ENCODE assay signal across 17 cellular contexts in genomic region chr1:19861842-19862530, GRCh38. TPM values are rescaled to one million over a fixed set of nuclear protein-coding genes. Genes with fewer than 3 reads are reported as not detected.
DNase-seq lines count a peak whose midpoint lies in the region; ATAC-seq and TF ChIP-seq lines count a peak whose summit lies in the region.
"Had no signal": no experiment of that assay in that cellular context is flagged by ENCODE, and none has a peak within 500 bp of the region (broad histone marks: within the 10 kb centered on the region; RNA-seq: fewer than 3 reads in every experiment).

No MANE protein-coding gene starts in this region.

- peaks cover 39% of the 10 kb centered on the region for H3F3A ChIP-seq in GM23248 (ENCODE audit: insufficient read depth)

- H3K79me2 ChIP-seq in GM23248 (ENCODE audit: insufficient read depth) (no peaks in the 10 kb centered on the region), osteoblast (ENCODE audit: insufficient read depth, low read length) (no peaks in the 10 kb centered on the region), OCI-LY7 (ENCODE audit: insufficient read depth, low read depth, low read length) (no peaks in the 10 kb centered on the region)

- no peaks in the 10 kb centered on the region for H3K9me2 ChIP-seq in GM23248 (ENCODE audit: insufficient read depth)
- no peaks in the 10 kb centered on the region for H3K9me2 ChIP-seq in OCI-LY7 (ENCODE audit: insufficient read depth, low read length)

- H3K9me3 ChIP-seq in GM23248 (ENCODE audit: low read depth) (no peaks in the 10 kb centered on the region), osteoblast (ENCODE audit: low read depth, low read length) (no peaks in the 10 kb centered on the region), OCI-LY7 (ENCODE audit: low read length) (no peaks in the 10 kb centered on the region)

- POLR2A ChIA-PET in OCI-LY7 (lab: Charles Lee), result interaction anchor here (0.5 to 0.6 kb wide), 2 partner anchors 12 to 1892 kb away, joined by 3 read pairs; no protein-coding TSS in a partner anchor

- H3K4me3 ChIP-seq in GM23248 (no peak overlapping the region), epithelial cell of esophagus (ENCODE audit: low read length) (no peak overlapping the region), osteoblast (ENCODE audit: insufficient read depth, low read length) (no peak overlapping the region), OCI-LY7 (ENCODE audit: low read depth, low read length, poor library complexity, severe bottlenecking) (no peak overlapping the region)
- H3K4me3 ChIP-seq: BLaER1, HAP-1 had no signal

- in situ Hi-C loops in GM23248 (cut with MboI), result no loop called here

- BruUV-seq in OCI-LY7 (replicated peaks; lab: Mats Ljungman, UMichigan), result no TSS peak

- H3K27me3 ChIP-seq in GM23248 (replicated peaks; ENCODE audit: insufficient read depth), result no peaks in the 10 kb centered on the region
- no peaks in the 10 kb centered on the region for H3K27me3 ChIP-seq in osteoblast (ENCODE audit: insufficient read depth, low read length)
- H3K27me3 ChIP-seq: BLaER1 had no signal

- TF ChIP-seq CTCF in epithelial cell of esophagus (IDR thresholded peaks at IDR 0.05; ENCODE audit: insufficient read depth, low read depth, low read length, missing control alignments), result no peak
- no peak for TF ChIP-seq CTCF in osteoblast (IDR thresholded peaks at IDR 0.05; ENCODE audit: extremely low read depth, low read depth, low read length)
- TF ChIP-seq CTCF in OCI-LY7 (conservative IDR thresholded peaks at IDR 0.05; ENCODE audit: low read length), result no peak

- H3K27ac ChIP-seq in GM23248 (peak overlapping the region; percentile 55), osteoblast (ENCODE audit: low read depth, low read length) (peak overlapping the region; percentile 52), OCI-LY7 (ENCODE audit: low read depth, low read length, poor library complexity, severe bottlenecking) (no peak overlapping the region)
- H3K27ac ChIP-seq: BLaER1 had no signal

- DNase-seq in GM23248 (no peak), M059J (ENCODE audit: low read depth) (peak; percentile 68), epithelial cell of esophagus (ENCODE audit: low read depth) (peak; percentile 27), osteoblast (ENCODE audit: insufficient read length, low spot score, missing footprints) (no peak), OCI-LY7 (ENCODE audit: low spot score) (no peak), SHP77 treated with DMSO at 0.1 percent for 48 hours (lab: John Stamatoyannopoulos, UW) (no peak), NCI-H345 treated with DMSO at 0.1 percent for 48 hours (lab: John Stamatoyannopoulos, UW; ENCODE audit: unreplicated experiment) (no peak)
- DNase-seq: 8988T; AML-193; CD8-positive, alpha-beta memory T cell; DND-41; GDM1 had no signal

- H3K4me1 ChIP-seq in GM23248 (ENCODE audit: insufficient read depth) (peaks cover 44% of the 10 kb centered on the region), osteoblast (ENCODE audit: insufficient read depth, low read length) (peaks cover 32% of the 10 kb centered on the region), OCI-LY7 (ENCODE audit: insufficient read depth, low read length, poor library complexity, severe bottlenecking) (no peaks in the 10 kb centered on the region)
- H3K4me1 ChIP-seq: BLaER1, HAP-1 had no signal

- CTCF ChIA-PET in OCI-LY7 (lab: Charles Lee; ENCODE audit: unreplicated experiment), result no interaction called here

- peak overlapping the region; percentile 32 for H3K4me2 ChIP-seq in GM23248 (ENCODE audit: unreplicated experiment)
- H3K4me2 ChIP-seq in osteoblast (ENCODE audit: insufficient read depth, low read length), result no peak overlapping the region
- H3K4me2 ChIP-seq in OCI-LY7 (ENCODE audit: low read length), result no peak overlapping the region
- H3K4me2 ChIP-seq: BLaER1 had no signal

- ATAC-seq in HG03457 (IDR thresholded peaks at IDR 0.05; ENCODE audit: unreplicated experiment), result no peak

- H2AFZ ChIP-seq in GM23248 (peak overlapping the region; percentile 17; the same call in 1 of the 2 replicates), osteoblast (ENCODE audit: low read length) (no peak overlapping the region), OCI-LY7 (ENCODE audit: low read length) (no peak overlapping the region)

- no peaks in the 10 kb centered on the region for H4K20me1 ChIP-seq in GM23248 (ENCODE audit: insufficient read depth)
- no peaks in the 10 kb centered on the region for H4K20me1 ChIP-seq in osteoblast (ENCODE audit: insufficient read depth, low read length)
- no peaks in the 10 kb centered on the region for H4K20me1 ChIP-seq in OCI-LY7 (ENCODE audit: insufficient read depth, low read length)
- H4K20me1 ChIP-seq: BLaER1 had no signal

- WGBS in GM23248 (ENCODE audit: low coverage in 1 of 2, low lambda C conversion rate in 2 of 2, missing lambda C conversion rate in 2 of 2), 2 experiments, result 44 to 56% methylated on average over 1 of the region's 1 CpG

- H3K36me3 ChIP-seq in GM23248 (ENCODE audit: low read depth), result no peaks in the 10 kb centered on the region
- H3K36me3 ChIP-seq in osteoblast (ENCODE audit: insufficient read depth, low read length), result no peaks in the 10 kb centered on the region
- H3K36me3 ChIP-seq in OCI-LY7 (ENCODE audit: insufficient read depth, low read length), result no peaks in the 10 kb centered on the region
- H3K36me3 ChIP-seq: BLaER1, HAP-1 had no signal

- H3K9ac ChIP-seq in GM23248, result peak overlapping the region; percentile 23; the same call in 1 of the 2 replicates
- H3K9ac ChIP-seq: BLaER1 had no signal

- intact Hi-C loops in OCI-LY7 (cut with micrococcal nuclease; ENCODE audit: unreplicated experiment), result no loop called here

RNA-seq across cellular contexts. Expression of gene OTUD3, which starts 20.2 kb away (rescaled TPM):
- 3.2 and 4.8 TPM in 2 replicates for total RNA-seq in GM23248 (2014; rRNA removed; shearing (Covaris generic))
- polyA plus RNA-seq in GM23248 (2016; fragmentation: Nextera tagmentation; extraction: Ambion mirVana), result 1.7 and 1.8 TPM in 2 replicates
- 1.6 and 3.5 TPM in 2 replicates for total RNA-seq in M059J (2014; rRNA removed; shearing (Covaris generic))
- 4.0 and 4.1 TPM in 2 replicates for total RNA-seq in osteoblast
- total RNA-seq in OCI-LY7 (2014; rRNA removed; shearing (Covaris generic)), result 5.6 and 7.3 TPM in 2 replicates
- total RNA-seq in OCI-LY7 (2022), result 12.2 and 14.7 TPM in 2 replicates

RNA-seq across cellular contexts. Expression of gene RNF186, which starts 46.9 kb away (rescaled TPM):
- total RNA-seq in GM23248 (2014; rRNA removed; shearing (Covaris generic)), result not detected in 2 replicates
- polyA plus RNA-seq in GM23248 (2016; fragmentation: Nextera tagmentation; extraction: Ambion mirVana), result not detected in 2 replicates
- total RNA-seq in M059J (2014; rRNA removed; shearing (Covaris generic)), result not detected in 2 replicates
- total RNA-seq in osteoblast (not detected in 2 replicates), OCI-LY7 (2022) (not detected in 2 replicates)
- not detected in 2 replicates for total RNA-seq in OCI-LY7 (2014; rRNA removed; shearing (Covaris generic))
- total RNA-seq: Caco-2; CD8-positive, alpha-beta memory T cell; H1 had no signal
- polyA plus RNA-seq: CD8-positive, alpha-beta memory T cell; H1 had no signal

Comparison
In these comparisons a context has a peak if more than half of its experiments do, and no peak if none do; other contexts are left out.
1. DNase-seq: peak in M059J (single experiment) and epithelial cell of esophagus (single experiment); none in GM23248 (single experiment), osteoblast (single experiment), OCI-LY7 (single experiment), SHP77 treated with DMSO at 0.1 percent for 48 hours (single experiment) and NCI-H345 treated with DMSO at 0.1 percent for 48 hours (single experiment).